In the genomic region with DNA sequence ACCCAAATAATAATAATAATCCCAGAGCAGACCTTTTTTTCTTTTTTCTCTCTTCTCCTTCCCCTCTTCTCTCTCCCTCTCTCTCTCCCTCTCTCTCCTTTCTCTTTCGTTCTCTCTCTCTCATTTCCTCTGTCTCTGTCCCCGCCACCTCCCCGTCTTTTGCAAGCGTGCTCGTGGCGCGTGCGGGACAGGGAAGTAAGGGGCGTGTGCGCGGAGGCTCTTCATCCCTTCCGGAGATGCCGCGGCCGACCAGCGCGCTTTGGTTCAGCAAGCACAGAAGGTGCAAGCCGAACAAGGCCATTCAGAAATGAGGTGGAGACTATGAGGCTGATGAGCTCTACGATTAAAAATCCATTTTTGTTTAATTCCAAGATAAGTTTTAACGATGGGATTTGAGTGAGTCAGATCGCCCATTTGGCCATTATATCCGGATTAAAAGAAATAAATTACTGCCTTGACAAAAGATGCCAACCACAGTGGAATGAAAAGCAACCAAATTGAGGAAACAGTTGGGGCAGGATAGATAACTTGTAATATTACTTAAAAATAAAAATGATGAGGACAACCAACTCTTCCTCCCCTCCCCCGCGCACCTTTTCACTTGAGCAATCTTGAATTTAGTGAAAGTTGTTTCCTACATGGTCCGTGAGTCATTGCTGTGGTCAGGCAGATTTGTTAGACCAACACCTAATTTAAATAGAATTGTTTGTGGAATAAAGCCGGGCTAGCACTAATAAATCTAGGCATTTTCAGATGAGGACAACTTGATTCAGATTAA, we compare ENCODE assay signal across 8 cellular contexts. TPM values are rescaled to one million over a fixed set of nuclear protein-coding genes. Genes with fewer than 3 reads are reported as not detected.
DNase-seq lines count a peak whose midpoint lies in the region; ATAC-seq and FAIRE-seq lines count a peak whose summit lies in the region.

No MANE protein-coding gene starts in this region.

- H3K4me3 Mint-ChIP-seq in activated naive CD8-positive, alpha-beta T cell treated with anti-CD3 and anti-CD28 coated beads, Interleukin-2, amount 50 U/mL, for 24 hours = peak overlapping the region; percentile 91

- H3K27ac Mint-ChIP-seq in activated naive CD8-positive, alpha-beta T cell treated with anti-CD3 and anti-CD28 coated beads, Interleukin-2, amount 50 U/mL, for 24 hours = peak overlapping the region; percentile 91

- H3K4me1 ChIP-seq in right cardiac atrium (ENCODE audit: control insufficient read depth, insufficient read depth, low read length) = peaks cover 11% of the 10 kb centered on the region

- DNase-seq in HCEC 1CT = peak; percentile 47
- peak; percentile 8 for DNase-seq in SKM-1 (lab: John Stamatoyannopoulos, UW; ENCODE audit: unreplicated experiment)
- DNase-seq in activated naive CD8-positive, alpha-beta T cell treated with anti-CD3 and anti-CD28 coated beads, Interleukin-2, amount 50 U/mL, for 24 hours = peak; percentile 77
- peak; percentile 74 to 90 (median 85) for DNase-seq in right cardiac atrium
- no peak for DNase-seq in skeletal muscle cell (ENCODE audit: low read depth)
- no peak for DNase-seq in putamen (ENCODE audit: low spot score)
- DNase-seq in superior temporal gyrus (ENCODE audit: extremely low spot score) = no peak
- DNase-seq in HTR-8/SVneo (ENCODE audit: insufficient read length, low spot score) = no peak

- intact Hi-C loops in right cardiac atrium (cut with DNase I) = no loop called here

- WGBS in right cardiac atrium = 17% methylated on average over 26 of the region's 26 CpGs

- H3K27ac ChIP-seq in right cardiac atrium (ENCODE audit: low read length) = peak overlapping the region; percentile 61

- no peaks in the 10 kb centered on the region for H3K9me3 Mint-ChIP-seq in activated naive CD8-positive, alpha-beta T cell treated with anti-CD3 and anti-CD28 coated beads, Interleukin-2, amount 50 U/mL, for 24 hours

- peaks cover 29% of the 10 kb centered on the region for H3K36me3 Mint-ChIP-seq in activated naive CD8-positive, alpha-beta T cell treated with anti-CD3 and anti-CD28 coated beads, Interleukin-2, amount 50 U/mL, for 24 hours (ENCODE audit: low read depth)

- H3K4me1 Mint-ChIP-seq in activated naive CD8-positive, alpha-beta T cell treated with anti-CD3 and anti-CD28 coated beads, Interleukin-2, amount 50 U/mL, for 24 hours = peaks cover 81% of the 10 kb centered on the region

- FAIRE-seq in HTR-8/SVneo (lab: Jason Lieb, UNC) = no peak

- H3K27me3 Mint-ChIP-seq in activated naive CD8-positive, alpha-beta T cell treated with anti-CD3 and anti-CD28 coated beads, Interleukin-2, amount 50 U/mL, for 24 hours = no peaks in the 10 kb centered on the region

- H3K9me3 ChIP-seq in right cardiac atrium (ENCODE audit: control insufficient read depth, low read length) = no peaks in the 10 kb centered on the region

- H3K4me3 ChIP-seq in right cardiac atrium (ENCODE audit: low read length) (peak overlapping the region; percentile 90), skeletal muscle cell (ENCODE audit: low read depth, low read length) (peak overlapping the region; percentile 73)

- no peaks in the 10 kb centered on the region for H3K27me3 ChIP-seq in right cardiac atrium (ENCODE audit: control insufficient read depth, insufficient read depth)

- peak; percentile 65 for ATAC-seq in activated naive CD8-positive, alpha-beta T cell treated with anti-CD3 and anti-CD28 coated beads, Interleukin-2, amount 50 U/mL, for 24 hours
- ATAC-seq in right cardiac atrium = peak; percentile 62 to 66

RNA-seq across cellular contexts. Expression of gene AMIGO2, which starts 1.2 kb away (rescaled TPM):
- 1 to 10 TPM; 5.4 to 8.7 (median 6.9) TPM for total RNA-seq in right cardiac atrium
- polyA plus RNA-seq in right cardiac atrium = 5.2 TPM

RNA-seq across cellular contexts. Expression of gene PCED1B, which starts 1.5 kb away (rescaled TPM):
- 1 to 10 TPM; 1.3 to 2.3 (median 1.7) TPM for total RNA-seq in right cardiac atrium
- polyA plus RNA-seq in right cardiac atrium = 1.3 TPM

Comparison
In these comparisons a context has a peak if more than half of its experiments do, and no peak if none do; other contexts are left out.
1. DNase-seq: peak in HCEC 1CT (single experiment), SKM-1 (single experiment), activated naive CD8-positive, alpha-beta T cell treated with anti-CD3 and anti-CD28 coated beads, Interleukin-2, amount 50 U/mL, for 24 hours (single experiment) and right cardiac atrium (3 of 3); none in skeletal muscle cell (single experiment), putamen (single experiment), superior temporal gyrus (single experiment) and HTR-8/SVneo (single experiment).